Comparison of ENCODE assay signal across 19 cellular contexts in the genomic region with DNA sequence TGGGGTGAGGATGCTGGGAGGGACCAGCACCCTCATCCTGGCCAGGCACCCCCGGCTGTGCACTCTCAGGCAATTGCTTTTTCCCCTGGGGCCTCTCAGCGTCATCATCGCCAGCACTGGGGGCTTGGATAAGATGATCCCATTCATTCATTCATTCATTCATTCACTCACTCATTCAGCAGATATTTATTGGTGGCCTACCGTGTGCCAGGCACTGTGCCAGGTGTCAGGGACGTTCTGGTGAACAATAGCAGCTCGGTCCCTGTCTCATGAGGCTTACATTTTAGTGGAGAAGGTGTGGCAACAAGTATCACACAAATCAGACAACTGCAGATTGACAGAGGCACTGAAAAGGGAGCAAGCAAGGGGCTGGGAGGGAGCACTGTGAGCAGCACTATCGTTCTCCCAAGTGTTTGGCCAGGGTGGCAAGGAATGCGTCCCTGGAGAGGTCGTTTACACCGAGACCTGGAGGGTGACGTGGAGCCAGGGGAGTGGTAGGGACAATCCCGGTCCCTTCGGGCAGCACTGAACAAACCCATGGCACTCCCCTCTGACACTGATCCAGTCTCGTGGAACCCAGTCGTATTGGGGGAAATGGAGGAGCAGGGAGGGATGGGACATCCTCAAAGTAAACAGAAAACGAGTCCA.
DNase-seq lines count a peak whose midpoint lies in the region; ATAC-seq and TF ChIP-seq lines count a peak whose summit lies in the region.
"Had no signal": no experiment of that assay in that cellular context is flagged by ENCODE, and none has a peak within 500 bp of the region (broad histone marks: within the 10 kb centered on the region; RNA-seq: fewer than 3 reads in every experiment).

No MANE protein-coding gene starts in this region.

- H3K4me3 Mint-ChIP-seq in activated CD4-positive, alpha-beta T cell treated with anti-CD3 and anti-CD28 coated beads for 36 hours = no peak overlapping the region
- H3K4me3 Mint-ChIP-seq in brain (peak overlapping the region in 2 of 5 experiments; percentile 3 to 49), neural progenitor cell (no peak overlapping the region)
- H3K4me3 Mint-ChIP-seq: CD4-positive, alpha-beta memory T cell had no signal

- no peaks in the 10 kb centered on the region for H3F3A ChIP-seq in neural progenitor cell (ENCODE audit: low read depth)

- no peaks in the 10 kb centered on the region for H3K36me3 Mint-ChIP-seq in activated CD4-positive, alpha-beta T cell treated with anti-CD3 and anti-CD28 coated beads for 36 hours (ENCODE audit: low read depth)
- H3K36me3 Mint-ChIP-seq in brain (no peaks in the 10 kb centered on the region), neural progenitor cell (no peaks in the 10 kb centered on the region)
- H3K36me3 Mint-ChIP-seq: CD4-positive, alpha-beta memory T cell had no signal

- TF ChIP-seq CTCF in brain (conservative IDR thresholded peaks at IDR 0.05) = no peak
- TF ChIP-seq CTCF in neural progenitor cell (IDR thresholded peaks at IDR 0.05) = no peak

- H3K4me1 Mint-ChIP-seq in activated CD4-positive, alpha-beta T cell treated with anti-CD3 and anti-CD28 coated beads for 36 hours = no peaks in the 10 kb centered on the region
- peaks cover 20% of the 10 kb centered on the region for H3K4me1 Mint-ChIP-seq in brain
- H3K4me1 Mint-ChIP-seq in neural progenitor cell = peaks cover 13% of the 10 kb centered on the region
- H3K4me1 Mint-ChIP-seq: CD4-positive, alpha-beta memory T cell had no signal

- intact Hi-C loops in activated CD4-positive, alpha-beta T cell treated with anti-CD3 and anti-CD28 coated beads for 36 hours (cut with DNase I, micrococcal nuclease) = no loop called here

- H3K27ac Mint-ChIP-seq in activated CD4-positive, alpha-beta T cell treated with anti-CD3 and anti-CD28 coated beads for 36 hours = peak overlapping the region; percentile 15
- H3K27ac Mint-ChIP-seq in brain (peak overlapping the region in 4 of 5 experiments; percentile 64 to 91 (median 87)), neural progenitor cell (peak overlapping the region; percentile 57)
- H3K27ac Mint-ChIP-seq: CD4-positive, alpha-beta memory T cell had no signal

- H3K9me3 Mint-ChIP-seq in activated CD4-positive, alpha-beta T cell treated with anti-CD3 and anti-CD28 coated beads for 36 hours (ENCODE audit: low read depth) = no peaks in the 10 kb centered on the region
- peaks cover 0 to 3% (median 0%) of the 10 kb centered on the region in 5 experiments for H3K9me3 Mint-ChIP-seq in brain
- H3K9me3 Mint-ChIP-seq in neural progenitor cell = no peaks in the 10 kb centered on the region
- H3K9me3 Mint-ChIP-seq: CD4-positive, alpha-beta memory T cell had no signal

- H2AFZ ChIP-seq in neural progenitor cell (replicated peaks) = no peak overlapping the region

- H3K79me2 ChIP-seq in neural progenitor cell (ENCODE audit: low read depth) = no peaks in the 10 kb centered on the region

- H4K20me1 ChIP-seq in BLaER1 (no peaks in the 10 kb centered on the region), neural progenitor cell (ENCODE audit: low read depth) (no peaks in the 10 kb centered on the region)

- no peak overlapping the region for H3K9ac ChIP-seq in BLaER1
- no peak overlapping the region for H3K9ac ChIP-seq in neural progenitor cell

- POLR2A ChIA-PET in activated CD4-positive, alpha-beta T cell treated with anti-CD3 and anti-CD28 coated beads for 36 hours (lab: Charles Lee) = no interaction called here

- H3K4me1 ChIP-seq in BLaER1 = peaks cover 8% of the 10 kb centered on the region
- no peaks in the 10 kb centered on the region for H3K4me1 ChIP-seq in neural progenitor cell
- H3K4me1 ChIP-seq: BE2C had no signal

- no peaks in the 10 kb centered on the region for H3K9me3 ChIP-seq in BLaER1
- no peaks in the 10 kb centered on the region for H3K9me3 ChIP-seq in neural progenitor cell (ENCODE audit: low read depth)
- H3K9me3 ChIP-seq: BE2C had no signal

- H3K36me3 ChIP-seq in BLaER1 (no peaks in the 10 kb centered on the region), neural progenitor cell (no peaks in the 10 kb centered on the region)
- H3K36me3 ChIP-seq: BE2C had no signal

- H3K4me3 ChIP-seq in BLaER1 = no peak overlapping the region
- no peak overlapping the region for H3K4me3 ChIP-seq in neural progenitor cell

- no peaks in the 10 kb centered on the region for H3K27me3 ChIP-seq in BLaER1
- H3K27me3 ChIP-seq in neural progenitor cell = no peaks in the 10 kb centered on the region
- H3K27me3 ChIP-seq: BE2C had no signal

- 0 out of 2 replicates have a peak overlapping the region, but pooled peaks have one; percentile 49 for H3K4me2 ChIP-seq in BLaER1
- no peak overlapping the region for H3K4me2 ChIP-seq in neural progenitor cell

- no peak for ATAC-seq in activated CD4-positive, alpha-beta T cell treated with anti-CD3 and anti-CD28 coated beads for 36 hours
- ATAC-seq in HG03521 (IDR thresholded peaks at IDR 0.05; ENCODE audit: unreplicated experiment) (no peak), HG02678 (IDR thresholded peaks at IDR 0.05; ENCODE audit: unreplicated experiment) (no peak)

- peaks cover 6% of the 10 kb centered on the region for H3K27me3 Mint-ChIP-seq in activated CD4-positive, alpha-beta T cell treated with anti-CD3 and anti-CD28 coated beads for 36 hours
- H3K27me3 Mint-ChIP-seq in brain (peaks cover 6% of the 10 kb centered on the region), neural progenitor cell (ENCODE audit: insufficient read depth, low read depth) (peaks cover 2% of the 10 kb centered on the region)

- no peak for DNase-seq in activated CD4-positive, alpha-beta T cell treated with anti-CD3 and anti-CD28 coated beads for 36 hours
- no peak for DNase-seq in activated CD4-positive, alpha-beta T cell treated with anti-CD3 and anti-CD28 coated beads, Interleukin-2, amount 50 U/mL, for 48 hours
- DNase-seq in neural progenitor cell (ENCODE audit: low spot score) (no peak), GM19240 (ENCODE audit: insufficient read length, low spot score) (no peak)
- DNase-seq: BE2C; CD4-positive, alpha-beta memory T cell; DMS79 treated with DMSO at 0.1 percent for 48 hours; GOT3; Karpas-422; MM.1S; NCI-H1092 treated with DMSO at 0.1 percent for 48 hours; NCI-H187; NCI-H226; SIG-M5 had no signal

- H3K27ac ChIP-seq in BLaER1 = no peak overlapping the region
- no peak overlapping the region for H3K27ac ChIP-seq in neural progenitor cell
- H3K27ac ChIP-seq: 22Rv1 had no signal

- CTCF ChIA-PET in activated CD4-positive, alpha-beta T cell treated with anti-CD3 and anti-CD28 coated beads for 36 hours (lab: Charles Lee) = no interaction called here

Comparison
In these comparisons a context has a peak if more than half of its experiments do, and no peak if none do; other contexts are left out.
1. H3K27ac Mint-ChIP-seq: peak in every context shown above with its lines; median percentile 87 in brain; 57 in neural progenitor cell; 15 in activated CD4-positive, alpha-beta T cell treated with anti-CD3 and anti-CD28 coated beads for 36 hours.